Comparison of ENCODE assay signal across 31 cellular contexts in the genomic region with DNA sequence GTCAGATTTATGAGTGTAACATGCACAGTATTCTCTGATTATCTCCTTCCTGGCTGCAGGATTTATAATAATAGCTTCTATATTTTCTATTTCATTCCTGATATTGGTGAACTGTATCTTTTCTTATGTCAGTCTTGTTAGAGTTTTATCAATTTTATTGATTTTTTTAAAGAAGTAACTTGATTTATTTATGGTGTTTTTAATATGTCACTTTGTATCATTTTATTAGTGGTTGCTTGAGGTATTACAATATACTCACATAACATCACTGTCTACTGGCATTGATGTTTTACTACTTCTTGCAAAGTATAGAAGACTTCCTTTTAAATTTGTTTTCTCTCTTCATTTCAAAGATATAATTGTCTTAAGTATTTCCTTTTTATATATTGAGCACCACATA.
"Had no signal": no experiment of that assay in that cellular context is flagged by ENCODE, and none has a peak within 500 bp of the region (broad histone marks: within the 10 kb centered on the region; RNA-seq: fewer than 3 reads in every experiment).

No MANE protein-coding gene starts in this region.

- H3K27ac ChIP-seq: left lung, lower lobe of right lung, neural progenitor cell, neutrophil, ovary, prostate gland, skin epidermis, spleen, suprapubic skin, thoracic aorta, tibial artery, uterus had no signal

- H3K9me3 ChIP-seq: lower lobe of right lung, neutrophil, ovary, prostate gland, thoracic aorta, uterus had no signal

- DNase-seq: hypothalamus; immature natural killer cell; kidney; left colon; left lung; lower lobe of right lung; mammary epithelial cell; mesenchymal stem cell; naive B cell; natural killer cell; nephron progenitor cell; occipital lobe; ovary; retina; right cardiac atrium; spleen; stimulated activated CD4-positive, alpha-beta T cell treated with anti-CD3 and anti-CD28 coated beads, Interleukin-4, amount 100 ng/mL, for 24 hours; stimulated activated naive CD4-positive, alpha-beta T cell; tibial artery; trophoblast cell; uterus had no signal

- H3K4me1 Mint-ChIP-seq: immature natural killer cell; naive B cell; natural killer cell; nephron progenitor cell; stimulated activated effector memory CD8-positive, alpha-beta T cell treated with anti-CD3 and anti-CD28 coated beads, Interleukin-12 subunit alpha, Interleukin-12 subunit beta, amount 100 ng/mL, for 72 hours had no signal

- H3K4me1 ChIP-seq: left lung, lower lobe of right lung, prostate gland, spleen, suprapubic skin, tibial artery, uterus had no signal

- H3K36me3 Mint-ChIP-seq: immature natural killer cell; neural progenitor cell; stimulated activated effector memory CD8-positive, alpha-beta T cell treated with anti-CD3 and anti-CD28 coated beads, Interleukin-12 subunit alpha, Interleukin-12 subunit beta, amount 100 ng/mL, for 72 hours had no signal

- H3K4me3 Mint-ChIP-seq: immature natural killer cell; naive B cell; natural killer cell; nephron progenitor cell; neural progenitor cell; stimulated activated effector memory CD8-positive, alpha-beta T cell treated with anti-CD3 and anti-CD28 coated beads, Interleukin-12 subunit alpha, Interleukin-12 subunit beta, amount 100 ng/mL, for 72 hours; stimulated activated naive CD8-positive, alpha-beta T cell treated with anti-CD3 and anti-CD28 coated beads, Interleukin-15, Interleukin-2, amounts not matched to agents 100 ng/mL and 50 ng/mL, for 24 hours had no signal

- H3K36me3 ChIP-seq: left lung, lower lobe of right lung, neural progenitor cell, neutrophil, ovary, prostate gland, spleen, suprapubic skin, thoracic aorta, tibial artery, uterus had no signal

- H2AFZ ChIP-seq: neural progenitor cell had no signal

- H3K27me3 ChIP-seq: left lung, neural progenitor cell, neutrophil, ovary, spleen, suprapubic skin, tibial artery, uterus had no signal

- H3K4me2 ChIP-seq: neural progenitor cell had no signal

- FAIRE-seq: islet of Langerhans had no signal

- ATAC-seq: left colon; left lung; lower lobe of right lung; natural killer cell; right cardiac atrium; sciatic nerve; stimulated activated effector memory CD8-positive, alpha-beta T cell treated with anti-CD3 and anti-CD28 coated beads, Interleukin-12 subunit alpha, Interleukin-12 subunit beta, amount 100 ng/mL, for 72 hours had no signal

- H3K4me3 ChIP-seq: left lung, lower lobe of right lung, neural progenitor cell, ovary, prostate gland, skin epidermis, spleen, suprapubic skin, thoracic aorta, tibial artery, uterus had no signal

- H3K27ac Mint-ChIP-seq: immature natural killer cell; naive B cell; natural killer cell; nephron progenitor cell; neural progenitor cell; stimulated activated effector memory CD8-positive, alpha-beta T cell treated with anti-CD3 and anti-CD28 coated beads, Interleukin-12 subunit alpha, Interleukin-12 subunit beta, amount 100 ng/mL, for 72 hours; stimulated activated naive CD8-positive, alpha-beta T cell treated with anti-CD3 and anti-CD28 coated beads, Interleukin-15, Interleukin-2, amounts not matched to agents 100 ng/mL and 50 ng/mL, for 24 hours had no signal
